ENCODE assay signal across 8 cellular contexts in genomic region chr2:69386376-69386775, GRCh38. TPM values are rescaled to one million over a fixed set of nuclear protein-coding genes. Genes with fewer than 3 reads are reported as not detected.
DNase-seq lines count a peak whose midpoint lies in the region; ATAC-seq, FAIRE-seq and TF ChIP-seq lines count a peak whose summit lies in the region.

No MANE protein-coding gene starts in this region.

- no peaks in the 10 kb centered on the region for H3K36me3 ChIP-seq in CD4-positive, alpha-beta memory T cell (ENCODE audit: insufficient read depth, low read length)
- H3K36me3 ChIP-seq in SK-N-MC (ENCODE audit: insufficient read depth, low read length) (no peaks in the 10 kb centered on the region), small intestine (ENCODE audit: control insufficient read depth in 2 of 2, insufficient read depth in 2 of 2, low read length in 2 of 2) (no peaks in the 10 kb centered on the region)

- H3K27ac ChIP-seq in CD4-positive, alpha-beta memory T cell (ENCODE audit: low read depth, low read length): peak overlapping the region; percentile 66
- H3K27ac ChIP-seq in SK-N-MC: no peak overlapping the region
- peak overlapping the region; percentile 76 for H3K27ac ChIP-seq in foreskin keratinocyte
- H3K27ac ChIP-seq in small intestine (ENCODE audit: low read depth in 1 of 2, low read length in 1 of 2): peak overlapping the region; percentile 84 to 97

- peak overlapping the region; percentile 74 to 92 (median 81) for H3K27ac Mint-ChIP-seq in CD4-positive, alpha-beta memory T cell

- ATAC-seq in GM21529 (IDR thresholded peaks at IDR 0.05; ENCODE audit: unreplicated experiment): peak; percentile 11
- no peak for ATAC-seq in foreskin keratinocyte
- ATAC-seq in HG03469 (IDR thresholded peaks at IDR 0.05; ENCODE audit: unreplicated experiment): no peak

- POLR2A ChIA-PET in CD4-positive, alpha-beta memory T cell (lab: Charles Lee; ENCODE audit: partially characterized antibody): interaction anchor here (0.7 to 2.5 kb wide), 3 partner anchors 11 to 1681 kb away, joined by 3 to 22 read pairs (median 4); partner anchors contain the start of genes NAGK and NFU1

- 2 to 8% (median 5%) methylated on average over 6 of the region's 6 CpGs for WGBS in small intestine, 3 donors

- peak overlapping the region; percentile 71 for H3K9ac ChIP-seq in SK-N-MC (ENCODE audit: insufficient read length)

- H3K36me3 Mint-ChIP-seq in CD4-positive, alpha-beta memory T cell: peaks cover 3 to 6% of the 10 kb centered on the region in 2 donors

- peaks cover 38% of the 10 kb centered on the region for H3K4me1 ChIP-seq in CD4-positive, alpha-beta memory T cell (ENCODE audit: insufficient read depth, low read length)
- peaks cover 14% of the 10 kb centered on the region for H3K4me1 ChIP-seq in foreskin keratinocyte
- H3K4me1 ChIP-seq in small intestine (ENCODE audit: control insufficient read depth in 2 of 2, insufficient read depth in 1 of 2, low read depth in 1 of 2, low read length in 1 of 2): peaks cover 1 to 3% of the 10 kb centered on the region in 2 donors

- TF ChIP-seq CTCF in foreskin keratinocyte (conservative IDR thresholded peaks at IDR 0.05): no peak
- TF ChIP-seq CTCF in D721Med (IDR thresholded peaks at IDR 0.05; ENCODE audit: insufficient read depth, missing control alignments): no peak

- CTCF ChIA-PET in CD4-positive, alpha-beta memory T cell (lab: Charles Lee; ENCODE audit: partially characterized antibody): interaction anchor here (1.0 to 2.5 kb wide), 3 partner anchors 10 to 51 kb away, joined by 4 to 23 read pairs (median 8); partner anchors contain the start of gene NFU1

- no peaks in the 10 kb centered on the region for H3K27me3 ChIP-seq in CD4-positive, alpha-beta memory T cell (ENCODE audit: insufficient read depth, low read length)
- no peaks in the 10 kb centered on the region for H3K27me3 ChIP-seq in foreskin keratinocyte
- H3K27me3 ChIP-seq in small intestine (ENCODE audit: control insufficient read depth in 2 of 2, insufficient read depth in 2 of 2, low read length in 2 of 2): no peaks in the 10 kb centered on the region

- H3K9me3 Mint-ChIP-seq in CD4-positive, alpha-beta memory T cell: no peaks in the 10 kb centered on the region

- peak in 1 of 5 donors; percentile 11 for DNase-seq in CD4-positive, alpha-beta memory T cell
- no peak for DNase-seq in SK-N-MC (ENCODE audit: low read depth, low spot score)
- DNase-seq in foreskin keratinocyte: peak in 1 of 2 donors; percentile 1
- peak; percentile 22 for DNase-seq in small intestine
- no peak for DNase-seq in activated CD4-positive, CD25-positive, alpha-beta regulatory T cell treated with anti-CD3 and anti-CD28 coated beads, Interleukin-2, amount 50 U/mL, for 72 hours
- DNase-seq in D721Med (ENCODE audit: insufficient read length, low spot score): no peak

- FAIRE-seq in small intestine (lab: Jason Lieb, UNC) (no peak), D721Med (lab: Jason Lieb, UNC) (no peak)

- H3K27me3 Mint-ChIP-seq in CD4-positive, alpha-beta memory T cell: no peaks in the 10 kb centered on the region

- H3K4me3 Mint-ChIP-seq in CD4-positive, alpha-beta memory T cell: peak overlapping the region; percentile 85 to 91 (median 88)

- peaks cover 28 to 54% (median 40%) of the 10 kb centered on the region in 4 donors for H3K4me1 Mint-ChIP-seq in CD4-positive, alpha-beta memory T cell

- H3K9me3 ChIP-seq in CD4-positive, alpha-beta memory T cell (ENCODE audit: control insufficient read depth in 1 of 2, low read length in 2 of 2): no peaks in the 10 kb centered on the region
- H3K9me3 ChIP-seq in SK-N-MC (ENCODE audit: low read depth, low read length) (no peaks in the 10 kb centered on the region), small intestine (ENCODE audit: control insufficient read depth, low read depth) (no peaks in the 10 kb centered on the region)

- intact Hi-C loops in CD4-positive, alpha-beta memory T cell (cut with micrococcal nuclease): loop anchor here (5.0 to 10.0 kb wide), 3 partner anchors 258 to 908 kb away; partner anchors contain the start of genes AAK1, C2orf42 and SNRPG

- H3K4me3 ChIP-seq in CD4-positive, alpha-beta memory T cell (ENCODE audit: low read length in 2 of 2): peak overlapping the region; percentile 66 to 77
- H3K4me3 ChIP-seq in SK-N-MC (peak overlapping the region; percentile 87), small intestine (ENCODE audit: low read depth in 1 of 2, low read length in 2 of 2) (peak overlapping the region; percentile 93 to 97)

RNA-seq across cellular contexts. Expression of gene GFPT1, which starts 0.7 kb away (rescaled TPM):
- 10 to 100 TPM; 23.1 to 25.8 TPM for total RNA-seq in CD4-positive, alpha-beta memory T cell
- polyA plus RNA-seq in CD4-positive, alpha-beta memory T cell: 10 to 100 TPM in 1 of 2 donors, 1 to 10 TPM in 1; 8.4 to 14.5 TPM
- 22.6 TPM in 2 replicates for total RNA-seq in foreskin keratinocyte
- polyA plus RNA-seq in foreskin keratinocyte: 5.8 and 6.7 TPM in 2 replicates
- 10 to 100 TPM; 15.9 to 37.2 (median 16.8) TPM for polyA plus RNA-seq in small intestine

RNA-seq across cellular contexts. Expression of gene NFU1, which starts 50.9 kb away (rescaled TPM):
- 10 to 100 TPM; 23.9 to 27.0 TPM for total RNA-seq in CD4-positive, alpha-beta memory T cell
- polyA plus RNA-seq in CD4-positive, alpha-beta memory T cell: 10 to 100 TPM; 65.4 to 96.1 TPM
- total RNA-seq in foreskin keratinocyte: 47.0 and 53.6 TPM in 2 replicates
- polyA plus RNA-seq in foreskin keratinocyte (60.1 and 63.0 TPM in 2 replicates), small intestine (10 to 100 TPM; 45.4 to 60.8 (median 46.7) TPM)
